Comparison of ENCODE assay signal across 1 cellular context in genomic region chr6:160238234-160238633, GRCh38.
TF ChIP-seq lines count a peak whose summit lies in the region.

No MANE protein-coding gene starts in this region.

TF ChIP-seq in GM23338, 12 proteins besides CTCF, POLR2A, EP300 and RAD21 (continued from another document):
- no peak for TF ChIP-seq REST (IDR thresholded peaks at IDR 0.05; ENCODE audit: unreplicated experiment)
